ENCODE assay signal across 26 cellular contexts in the genomic region with DNA sequence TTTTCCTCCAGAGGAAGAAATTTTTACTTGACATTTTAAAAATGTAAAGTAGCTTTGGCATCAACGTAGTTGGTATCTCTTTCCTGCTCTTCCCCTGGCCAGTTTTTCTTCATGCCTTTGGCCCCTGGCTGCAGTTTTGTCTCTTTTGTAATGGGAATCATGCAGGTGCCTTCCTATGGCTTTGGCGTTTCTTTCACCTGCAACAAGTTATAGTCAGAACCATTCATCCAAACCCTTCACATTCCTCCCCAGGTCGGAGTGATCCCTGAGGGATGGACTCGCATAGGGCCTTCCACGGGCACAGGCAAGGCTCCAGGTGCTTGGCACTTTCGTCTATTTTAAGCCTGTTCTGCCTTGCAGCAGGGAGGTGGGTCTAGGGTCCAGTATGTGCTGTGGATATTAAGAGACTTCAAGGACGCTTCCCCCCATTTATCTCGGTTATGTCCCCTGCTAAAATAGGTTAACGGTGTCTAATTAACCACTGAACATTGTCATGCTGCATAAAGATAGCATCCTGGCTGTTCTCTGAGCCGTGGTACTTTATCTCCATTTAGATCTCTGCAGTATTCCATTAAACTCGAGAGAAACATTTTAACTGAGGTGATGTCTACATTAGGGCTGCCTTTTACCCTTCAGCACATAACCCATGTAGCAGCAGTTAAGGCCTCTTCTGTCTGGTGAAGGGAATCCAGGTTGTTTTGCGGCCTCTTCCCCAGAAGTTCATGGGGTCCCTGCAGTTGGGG.
"Had no signal": no experiment of that assay in that cellular context is flagged by ENCODE, and none has a peak within 500 bp of the region (broad histone marks: within the 10 kb centered on the region; RNA-seq: fewer than 3 reads in every experiment).

No MANE protein-coding gene starts in this region.

- H3K9me3 ChIP-seq: adrenal gland, MG63, SJSA1 had no signal

- ATAC-seq: activated CD4-positive, alpha-beta T cell treated with anti-CD3 and anti-CD28 coated beads for 36 hours; activated CD8-positive, alpha-beta T cell treated with anti-CD3 and anti-CD28 coated beads for 36 hours; Panc1 had no signal

- H3K4me1 ChIP-seq: adrenal gland, SJSA1 had no signal

- H3K9me3 Mint-ChIP-seq: activated CD8-positive, alpha-beta T cell treated with anti-CD3 and anti-CD28 coated beads for 36 hours; activated naive CD8-positive, alpha-beta T cell treated with anti-CD3 and anti-CD28 coated beads, Interleukin-2, amount 10 ng/mL, durations not matched to agents 7 days and 5 days had no signal

- H3K36me3 ChIP-seq: adrenal gland, MG63, SJSA1 had no signal

- H3K27me3 Mint-ChIP-seq: activated CD4-positive, alpha-beta T cell treated with anti-CD3 and anti-CD28 coated beads for 36 hours; activated CD8-positive, alpha-beta T cell treated with anti-CD3 and anti-CD28 coated beads for 36 hours; activated naive CD8-positive, alpha-beta T cell treated with anti-CD3 and anti-CD28 coated beads, Interleukin-2, amount 10 ng/mL, durations not matched to agents 7 days and 5 days had no signal

- H3K4me3 ChIP-seq: adrenal gland, MG63, SJSA1 had no signal

- DNase-seq: activated CD4-positive, alpha-beta T cell treated with anti-CD3 and anti-CD28 coated beads for 36 hours; activated CD4-positive, alpha-beta T cell treated with anti-CD3 and anti-CD28 coated beads, Interleukin-2, amount 50 U/mL, for 1 hour; activated CD8-positive, alpha-beta memory T cell treated with anti-CD3 and anti-CD28 coated beads, Interleukin-2, amount 50 U/mL, for 48 hours; activated CD8-positive, alpha-beta T cell treated with anti-CD3 and anti-CD28 coated beads for 36 hours; activated naive CD4-positive, alpha-beta T cell treated with anti-CD3 and anti-CD28 coated beads, Interleukin-2, amount 50 U/mL, for 16 hours; activated naive CD8-positive, alpha-beta T cell treated with anti-CD3 and anti-CD28 coated beads, Interleukin-2, amount 10 ng/mL, durations not matched to agents 7 days and 5 days; activated T-cell treated with anti-CD3 and anti-CD28 coated beads, Interleukin-2, amount 50 U/mL, for 1 hour; adrenal gland; MG63; MV-4-11; NCI-H1105 treated with DMSO at 0.1 percent for 48 hours; NCI-H1436 treated with DMSO at 0.1 percent for 48 hours; NCI-H187 treated with DMSO at 0.1 percent for 48 hours; NCI-H2081 treated with DMSO at 0.1 percent for 48 hours; NCI-H2171 treated with DMSO at 0.1 percent for 48 hours; NCI-H226; NCI-H526; NCI-H774; NK-92 treated with Interleukin-12 subunit alpha and Interleukin-12 subunit beta, amount 100 ng/mL, for 24 hours; OCI-M1; SHP77; T-helper 1 cell had no signal

- H3K27ac ChIP-seq: adrenal gland, RWPE1, SJSA1, VCaP had no signal

- H3K36me3 Mint-ChIP-seq: activated naive CD8-positive, alpha-beta T cell treated with anti-CD3 and anti-CD28 coated beads, Interleukin-2, amount 10 ng/mL, durations not matched to agents 7 days and 5 days had no signal

- H3K27ac Mint-ChIP-seq: activated CD4-positive, alpha-beta T cell treated with anti-CD3 and anti-CD28 coated beads for 36 hours; activated CD8-positive, alpha-beta T cell treated with anti-CD3 and anti-CD28 coated beads for 36 hours; activated naive CD8-positive, alpha-beta T cell treated with anti-CD3 and anti-CD28 coated beads, Interleukin-2, amount 10 ng/mL, durations not matched to agents 7 days and 5 days had no signal

- H3K4me3 Mint-ChIP-seq: activated CD4-positive, alpha-beta T cell treated with anti-CD3 and anti-CD28 coated beads for 36 hours; activated CD8-positive, alpha-beta T cell treated with anti-CD3 and anti-CD28 coated beads for 36 hours; activated naive CD8-positive, alpha-beta T cell treated with anti-CD3 and anti-CD28 coated beads, Interleukin-2, amount 10 ng/mL, durations not matched to agents 7 days and 5 days had no signal

- H3K4me1 Mint-ChIP-seq: activated CD4-positive, alpha-beta T cell treated with anti-CD3 and anti-CD28 coated beads for 36 hours; activated naive CD8-positive, alpha-beta T cell treated with anti-CD3 and anti-CD28 coated beads, Interleukin-2, amount 10 ng/mL, durations not matched to agents 7 days and 5 days had no signal

- H3K27me3 ChIP-seq: adrenal gland, MG63, SJSA1 had no signal
